28 cellular contexts compared by ENCODE assay signal in the genomic region with DNA sequence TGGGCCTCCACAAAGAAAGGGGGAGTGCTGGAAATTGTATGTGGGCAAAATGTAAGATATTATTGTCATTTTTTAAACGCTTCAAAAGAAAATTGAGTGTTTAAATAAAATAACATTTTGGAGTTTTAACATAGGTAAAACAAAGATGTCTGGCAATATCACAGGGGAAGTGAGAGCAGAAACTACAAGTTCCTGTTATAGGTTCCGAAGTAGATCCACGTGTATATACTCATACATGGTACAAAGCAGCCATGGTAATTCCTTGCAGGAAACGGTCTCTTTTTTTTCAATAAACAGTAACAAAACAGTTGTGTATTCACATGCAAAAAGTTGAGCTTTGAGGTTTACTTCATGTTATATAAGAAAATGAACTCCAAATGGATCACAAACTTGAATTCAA.
"Had no signal": no experiment of that assay in that cellular context is flagged by ENCODE, and none has a peak within 500 bp of the region (broad histone marks: within the 10 kb centered on the region; RNA-seq: fewer than 3 reads in every experiment).

No MANE protein-coding gene starts in this region.

- H3K4me3 ChIP-seq: neural progenitor cell, ovary, psoas muscle, right lobe of liver, sigmoid colon, stomach, testis, tibial artery, transverse colon, upper lobe of right lung, uterus had no signal

- H3K36me3 ChIP-seq: neural progenitor cell, ovary, right lobe of liver, sigmoid colon, stomach, tibial artery, transverse colon, upper lobe of right lung, uterus had no signal

- H3K4me3 Mint-ChIP-seq: natural killer cell; nephron; neural progenitor cell; stimulated activated effector memory CD8-positive, alpha-beta T cell treated with anti-CD3 and anti-CD28 coated beads, Interleukin-12 subunit alpha, Interleukin-12 subunit beta, amount 100 ng/mL, for 72 hours; stimulated activated naive B cell treated with anti-CD40 and anti-IgM and Interleukin-4, amounts not matched to agents 10 μg/mL and 1 μg/mL and 100 μg/mL, for 72 hours; stimulated activated naive CD8-positive, alpha-beta T cell treated with anti-CD3 and anti-CD28 coated beads, Interleukin-15, Interleukin-2, amounts not matched to agents 100 ng/mL and 50 ng/mL, for 24 hours; type B pancreatic cell had no signal

- H3K36me3 Mint-ChIP-seq: natural killer cell; neural progenitor cell; stimulated activated effector memory CD8-positive, alpha-beta T cell treated with anti-CD3 and anti-CD28 coated beads, Interleukin-12 subunit alpha, Interleukin-12 subunit beta, amount 100 ng/mL, for 72 hours; type B pancreatic cell had no signal

- H3K27ac ChIP-seq: neural progenitor cell, ovary, parathyroid adenoma, psoas muscle, right lobe of liver, sigmoid colon, stomach, testis, tibial artery, transverse colon, upper lobe of right lung, uterus had no signal

- DNase-seq: natural killer cell; occipital lobe; ovary; posterior cingulate gyrus; psoas muscle; right cardiac atrium; right lobe of liver; sigmoid colon; small intestine; stimulated activated CD4-positive, alpha-beta T cell treated with anti-CD3 and anti-CD28 coated beads, Interleukin-15, amount 100 ng/mL, for 24 hours; stimulated activated CD4-positive, alpha-beta T cell treated with anti-CD3 and anti-CD28 coated beads, Interleukin-2, amount 100 ng/mL, for 24 hours; stimulated activated CD4-positive, alpha-beta T cell treated with anti-CD3 and anti-CD28 coated beads, Interleukin-2, amount 100 ng/mL, for 48 hours; stimulated activated CD4-positive, alpha-beta T cell treated with anti-CD3 and anti-CD28 coated beads, Interleukin-4, amount 100 ng/mL, for 24 hours; stimulated activated naive B cell treated with anti-CD40 and anti-IgM and Interleukin-4, amounts not matched to agents 10 μg/mL and 1 μg/mL and 100 μg/mL, for 72 hours; stimulated activated naive CD4-positive, alpha-beta T cell treated with Interleukin-2 at 50 U/mL for 16 hours; stomach; testis; tibial artery; transverse colon; upper lobe of right lung; uterus had no signal

- H3K27ac Mint-ChIP-seq: natural killer cell; nephron; neural progenitor cell; progenitor cell of endocrine pancreas; stimulated activated effector memory CD8-positive, alpha-beta T cell treated with anti-CD3 and anti-CD28 coated beads, Interleukin-12 subunit alpha, Interleukin-12 subunit beta, amount 100 ng/mL, for 72 hours; stimulated activated naive CD8-positive, alpha-beta T cell treated with anti-CD3 and anti-CD28 coated beads, Interleukin-15, Interleukin-2, amounts not matched to agents 100 ng/mL and 50 ng/mL, for 24 hours; type B pancreatic cell had no signal

- H3K9me3 ChIP-seq: ovary, psoas muscle, sigmoid colon, stomach, testis, tibial artery, upper lobe of right lung, uterus had no signal

- H3K27me3 ChIP-seq: neural progenitor cell, ovary, right lobe of liver, sigmoid colon, stomach, testis, tibial artery, transverse colon, upper lobe of right lung, uterus had no signal

- H3K27me3 Mint-ChIP-seq: type B pancreatic cell had no signal

- H3K4me1 Mint-ChIP-seq: natural killer cell; nephron; neural progenitor cell; stimulated activated effector memory CD8-positive, alpha-beta T cell treated with anti-CD3 and anti-CD28 coated beads, Interleukin-12 subunit alpha, Interleukin-12 subunit beta, amount 100 ng/mL, for 72 hours; stimulated activated naive B cell treated with anti-CD40 and anti-IgM and Interleukin-4, amounts not matched to agents 10 μg/mL and 1 μg/mL and 100 μg/mL, for 72 hours had no signal

- ATAC-seq: natural killer cell; psoas muscle; right cardiac atrium; right lobe of liver; stimulated activated effector memory CD8-positive, alpha-beta T cell treated with anti-CD3 and anti-CD28 coated beads, Interleukin-12 subunit alpha, Interleukin-12 subunit beta, amount 100 ng/mL, for 72 hours; stimulated activated naive B cell treated with anti-CD40 and anti-IgM and Interleukin-4, amounts not matched to agents 10 μg/mL and 1 μg/mL and 100 μg/mL, for 72 hours; upper lobe of right lung had no signal

- H3K4me1 ChIP-seq: parathyroid adenoma, psoas muscle, right lobe of liver, sigmoid colon, stomach, testis, tibial artery, transverse colon, upper lobe of right lung, uterus had no signal

- H3K9me3 Mint-ChIP-seq: stimulated activated naive CD8-positive, alpha-beta T cell treated with anti-CD3 and anti-CD28 coated beads, Interleukin-15, Interleukin-2, amounts not matched to agents 100 ng/mL and 50 ng/mL, for 24 hours had no signal
